ENCODE assay signal across 2 cellular contexts in the genomic region with DNA sequence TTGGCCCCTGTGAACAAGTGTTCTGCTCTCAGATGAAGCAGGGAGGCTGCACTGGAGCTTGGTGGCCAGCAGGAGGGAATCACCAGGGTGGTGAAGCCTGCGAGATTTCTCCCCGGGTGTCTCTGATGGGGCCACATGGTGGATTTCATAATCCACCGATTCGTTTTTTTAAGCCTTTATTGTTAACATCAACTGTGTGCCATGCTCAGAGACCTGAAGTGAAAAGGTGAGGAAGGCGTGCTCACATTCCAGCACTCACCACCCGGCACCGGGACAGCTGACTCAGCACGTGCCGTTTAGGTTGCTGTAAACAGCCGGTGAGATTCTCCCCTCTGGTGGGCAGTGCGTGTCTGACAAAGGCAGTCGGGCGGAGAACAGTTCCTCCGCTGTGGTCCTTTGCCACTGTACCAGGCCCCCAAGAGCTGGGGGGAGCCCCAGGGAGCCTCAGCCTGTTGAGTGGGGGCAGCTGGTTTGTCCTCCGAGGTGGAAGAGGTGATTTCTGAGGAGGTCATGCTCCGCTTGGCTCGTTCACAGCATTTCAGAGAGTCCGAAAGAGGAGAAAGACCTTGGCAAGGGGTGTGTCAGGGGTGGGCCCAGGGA.
TF ChIP-seq lines count a peak whose summit lies in the region.

No MANE protein-coding gene starts in this region.

TF ChIP-seq in GM23338, 12 proteins besides CTCF, POLR2A, EP300 and RAD21:
- TF ChIP-seq EZH2phosphoT487 (IDR thresholded peaks at IDR 0.05; ENCODE audit: unreplicated experiment) (no peak), JUNB (IDR thresholded peaks at IDR 0.05; ENCODE audit: unreplicated experiment) (no peak), EZH2 (IDR thresholded peaks at IDR 0.05; ENCODE audit: low read depth, unreplicated experiment) (no peak), ZNF114 (CRISPR knock-in tag; IDR thresholded peaks at IDR 0.05) (no peak), STAT1 (IDR thresholded peaks at IDR 0.05; ENCODE audit: unreplicated experiment) (no peak), POLR2AphosphoS5 (IDR thresholded peaks at IDR 0.05; ENCODE audit: low read depth) (no peak)
- TF ChIP-seq, protein P1, sequence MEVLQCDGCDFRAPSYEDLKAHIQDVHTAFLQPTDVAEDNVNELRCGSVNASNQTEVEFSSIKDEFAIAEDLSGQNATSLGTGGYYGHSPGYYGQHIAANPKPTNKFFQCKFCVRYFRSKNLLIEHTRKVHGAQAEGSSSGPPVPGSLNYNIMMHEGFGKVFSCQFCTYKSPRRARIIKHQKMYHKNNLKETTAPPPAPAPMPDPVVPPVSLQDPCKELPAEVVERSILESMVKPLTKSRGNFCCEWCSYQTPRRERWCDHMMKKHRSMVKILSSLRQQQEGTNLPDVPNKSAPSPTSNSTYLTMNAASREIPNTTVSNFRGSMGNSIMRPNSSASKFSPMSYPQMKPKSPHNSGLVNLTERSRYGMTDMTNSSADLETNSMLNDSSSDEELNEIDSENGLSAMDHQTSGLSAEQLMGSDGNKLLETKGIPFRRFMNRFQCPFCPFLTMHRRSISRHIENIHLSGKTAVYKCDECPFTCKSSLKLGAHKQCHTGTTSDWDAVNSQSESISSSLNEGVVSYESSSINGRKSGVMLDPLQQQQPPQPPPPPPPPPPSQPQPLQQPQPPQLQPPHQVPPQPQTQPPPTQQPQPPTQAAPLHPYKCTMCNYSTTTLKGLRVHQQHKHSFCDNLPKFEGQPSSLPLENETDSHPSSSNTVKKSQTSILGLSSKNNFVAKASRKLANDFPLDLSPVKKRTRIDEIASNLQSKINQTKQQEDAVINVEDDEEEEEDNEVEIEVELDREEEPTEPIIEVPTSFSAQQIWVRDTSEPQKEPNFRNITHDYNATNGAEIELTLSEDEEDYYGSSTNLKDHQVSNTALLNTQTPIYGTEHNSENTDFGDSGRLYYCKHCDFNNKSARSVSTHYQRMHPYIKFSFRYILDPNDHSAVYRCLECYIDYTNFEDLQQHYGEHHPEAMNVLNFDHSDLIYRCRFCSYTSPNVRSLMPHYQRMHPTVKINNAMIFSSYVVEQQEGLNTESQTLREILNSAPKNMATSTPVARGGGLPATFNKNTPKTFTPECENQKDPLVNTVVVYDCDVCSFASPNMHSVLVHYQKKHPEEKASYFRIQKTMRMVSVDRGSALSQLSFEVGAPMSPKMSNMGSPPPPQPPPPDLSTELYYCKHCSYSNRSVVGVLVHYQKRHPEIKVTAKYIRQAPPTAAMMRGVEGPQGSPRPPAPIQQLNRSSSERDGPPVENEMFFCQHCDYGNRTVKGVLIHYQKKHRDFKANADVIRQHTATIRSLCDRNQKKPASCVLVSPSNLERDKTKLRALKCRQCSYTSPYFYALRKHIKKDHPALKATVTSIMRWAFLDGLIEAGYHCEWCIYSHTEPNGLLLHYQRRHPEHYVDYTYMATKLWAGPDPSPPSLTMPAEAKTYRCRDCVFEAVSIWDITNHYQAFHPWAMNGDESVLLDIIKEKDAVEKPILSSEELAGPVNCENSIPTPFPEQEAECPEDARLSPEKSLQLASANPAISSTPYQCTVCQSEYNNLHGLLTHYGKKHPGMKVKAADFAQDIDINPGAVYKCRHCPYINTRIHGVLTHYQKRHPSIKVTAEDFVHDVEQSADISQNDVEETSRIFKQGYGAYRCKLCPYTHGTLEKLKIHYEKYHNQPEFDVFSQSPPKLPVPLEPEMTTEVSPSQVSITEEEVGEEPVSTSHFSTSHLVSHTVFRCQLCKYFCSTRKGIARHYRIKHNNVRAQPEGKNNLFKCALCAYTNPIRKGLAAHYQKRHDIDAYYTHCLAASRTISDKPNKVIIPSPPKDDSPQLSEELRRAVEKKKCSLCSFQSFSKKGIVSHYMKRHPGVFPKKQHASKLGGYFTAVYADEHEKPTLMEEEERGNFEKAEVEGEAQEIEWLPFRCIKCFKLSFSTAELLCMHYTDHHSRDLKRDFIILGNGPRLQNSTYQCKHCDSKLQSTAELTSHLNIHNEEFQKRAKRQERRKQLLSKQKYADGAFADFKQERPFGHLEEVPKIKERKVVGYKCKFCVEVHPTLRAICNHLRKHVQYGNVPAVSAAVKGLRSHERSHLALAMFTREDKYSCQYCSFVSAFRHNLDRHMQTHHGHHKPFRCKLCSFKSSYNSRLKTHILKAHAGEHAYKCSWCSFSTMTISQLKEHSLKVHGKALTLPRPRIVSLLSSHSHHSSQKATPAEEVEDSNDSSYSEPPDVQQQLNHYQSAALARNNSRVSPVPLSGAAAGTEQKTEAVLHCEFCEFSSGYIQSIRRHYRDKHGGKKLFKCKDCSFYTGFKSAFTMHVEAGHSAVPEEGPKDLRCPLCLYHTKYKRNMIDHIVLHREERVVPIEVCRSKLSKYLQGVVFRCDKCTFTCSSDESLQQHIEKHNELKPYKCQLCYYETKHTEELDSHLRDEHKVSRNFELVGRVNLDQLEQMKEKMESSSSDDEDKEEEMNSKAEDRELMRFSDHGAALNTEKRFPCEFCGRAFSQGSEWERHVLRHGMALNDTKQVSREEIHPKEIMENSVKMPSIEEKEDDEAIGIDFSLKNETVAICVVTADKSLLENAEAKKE (CRISPR knock-in tag; IDR thresholded peaks at IDR 0.05), result no peak

TF ChIP-seq in HepG2, 621 proteins besides CTCF, POLR2A, EP300 and RAD21:
- TF ChIP-seq SIN3A (IDR thresholded peaks at IDR 0.05; ENCODE audit: borderline replicate concordance, low read depth, low read length), result no peak
- TF ChIP-seq MAFF (IDR thresholded peaks at IDR 0.05; ENCODE audit: low read depth, low read length), result peak; percentile 32; the same call in 1 of the 2 replicates
- TF ChIP-seq, protein P2, sequence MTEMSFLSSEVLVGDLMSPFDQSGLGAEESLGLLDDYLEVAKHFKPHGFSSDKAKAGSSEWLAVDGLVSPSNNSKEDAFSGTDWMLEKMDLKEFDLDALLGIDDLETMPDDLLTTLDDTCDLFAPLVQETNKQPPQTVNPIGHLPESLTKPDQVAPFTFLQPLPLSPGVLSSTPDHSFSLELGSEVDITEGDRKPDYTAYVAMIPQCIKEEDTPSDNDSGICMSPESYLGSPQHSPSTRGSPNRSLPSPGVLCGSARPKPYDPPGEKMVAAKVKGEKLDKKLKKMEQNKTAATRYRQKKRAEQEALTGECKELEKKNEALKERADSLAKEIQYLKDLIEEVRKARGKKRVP (CRISPR knock-in tag; IDR thresholded peaks at IDR 0.05), result no peak
- TF ChIP-seq ZNF556 (CRISPR knock-in tag; IDR thresholded peaks at IDR 0.05; ENCODE audit: borderline replicate concordance), result no peak
- no peak for TF ChIP-seq POLR2G (IDR thresholded peaks at IDR 0.05; ENCODE audit: low read depth, low read length)
- TF ChIP-seq ZNF775 (CRISPR knock-in tag; IDR thresholded peaks at IDR 0.05; ENCODE audit: borderline replicate concordance), result no peak
- TF ChIP-seq MAFK (conservative IDR thresholded peaks at IDR 0.05 in 1 of 2, IDR thresholded peaks at IDR 0.05 in 1 of 2; ENCODE audit: low read length in 2 of 2), result peak; percentile 68 to 70
